In the genomic region with DNA sequence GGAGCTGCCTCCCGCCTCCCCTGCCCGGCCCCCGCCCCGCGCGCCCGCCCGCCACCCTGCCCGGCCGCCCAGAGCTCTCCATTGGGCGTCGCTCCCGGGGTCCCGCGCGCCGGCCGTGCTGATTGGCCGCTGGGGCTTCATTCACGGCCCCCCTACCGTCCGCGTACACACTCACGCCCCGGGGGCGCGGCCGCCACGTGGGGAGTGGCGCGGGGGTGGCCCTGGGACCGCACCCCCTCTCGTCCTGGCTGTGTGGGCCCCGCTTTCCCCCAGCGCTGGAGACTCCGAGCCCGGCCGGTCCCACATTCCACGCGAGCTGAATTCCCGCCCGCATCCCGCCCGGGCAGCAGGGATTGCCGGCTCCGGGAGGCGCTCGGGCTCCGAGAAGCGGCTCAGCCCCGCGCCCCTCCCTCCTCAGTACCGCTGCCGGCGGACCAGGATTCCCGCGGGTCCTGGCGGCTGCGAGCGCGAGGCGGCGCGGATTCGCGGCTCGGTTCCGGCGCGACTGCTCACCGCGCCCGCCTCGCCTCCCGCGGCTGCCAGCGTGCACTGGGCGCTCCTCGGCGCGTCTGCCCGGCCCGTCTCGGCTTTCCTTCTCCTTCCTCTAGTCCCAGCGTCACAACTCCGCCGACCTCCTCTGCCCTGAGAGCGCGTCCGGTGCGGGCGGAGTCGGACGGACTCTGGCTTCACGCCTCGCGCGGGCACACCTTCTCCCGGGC, we compare ENCODE assay signal across 1 cellular context.
TF ChIP-seq lines count a peak whose summit lies in the region.

No MANE protein-coding gene starts in this region.

TF ChIP-seq in HCT116, 20 proteins besides CTCF, POLR2A, EP300 and RAD21 (continued from another document):
- no peak for TF ChIP-seq YY1 (IDR thresholded peaks at IDR 0.05; ENCODE audit: extremely low read depth, insufficient replicate concordance, low read depth, low read length)
- TF ChIP-seq EZH2 (IDR thresholded peaks at IDR 0.05): no peak
- no peak for TF ChIP-seq ELF1 (IDR thresholded peaks at IDR 0.05; ENCODE audit: borderline replicate concordance, low read depth)
- TF ChIP-seq, protein P1, sequence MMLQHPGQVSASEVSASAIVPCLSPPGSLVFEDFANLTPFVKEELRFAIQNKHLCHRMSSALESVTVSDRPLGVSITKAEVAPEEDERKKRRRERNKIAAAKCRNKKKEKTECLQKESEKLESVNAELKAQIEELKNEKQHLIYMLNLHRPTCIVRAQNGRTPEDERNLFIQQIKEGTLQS (IDR thresholded peaks at IDR 0.05): no peak
TF ChIP-seq in HCT116: peak in this region for 3.
